In the genomic region with DNA sequence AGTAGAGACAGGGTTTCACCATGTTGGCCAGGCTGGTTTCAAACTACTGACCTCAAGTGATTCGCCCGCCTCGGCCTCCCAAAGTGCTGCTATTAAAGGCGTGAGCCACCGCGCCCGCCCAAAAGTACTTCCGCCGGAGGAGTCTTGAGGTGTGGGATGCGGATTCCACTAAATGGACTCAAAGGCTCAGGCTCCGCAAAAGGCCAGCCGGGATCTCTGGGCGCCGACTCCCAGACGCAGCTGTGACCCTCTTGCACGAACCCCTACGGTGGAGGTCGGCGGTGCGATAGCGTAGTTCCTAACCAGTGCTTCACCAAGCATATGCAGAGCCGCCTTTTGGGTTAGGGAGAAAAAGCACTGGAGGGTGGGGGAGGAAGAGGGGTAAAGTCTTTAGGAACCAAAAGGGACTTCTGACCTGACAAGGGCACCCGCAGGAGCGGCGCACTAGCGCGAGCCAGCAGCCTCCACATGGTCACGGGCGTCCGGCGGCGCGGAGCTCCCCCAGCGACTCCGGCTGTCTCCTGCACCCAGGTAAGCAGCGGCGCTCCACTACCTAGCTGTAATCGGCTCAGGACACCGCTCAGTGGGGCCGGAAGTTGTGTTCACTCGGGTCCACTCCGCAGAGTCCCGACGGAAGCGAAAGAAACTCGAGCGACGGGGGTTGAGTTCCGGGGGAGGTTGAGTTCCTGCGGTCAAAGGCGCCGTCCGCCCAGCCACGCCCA, we compare ENCODE assay signal across 1 cellular context.
TF ChIP-seq lines count a peak whose summit lies in the region.

A gene (minus strand): TSS at position 590 of the 722 bp plus-strand sequence. CDS start 120 bp downstream, at position 470.

TF ChIP-seq in HepG2, 621 proteins besides CTCF, POLR2A, EP300 and RAD21 (continued from another document and continues in another):
- TF ChIP-seq, protein P1, sequence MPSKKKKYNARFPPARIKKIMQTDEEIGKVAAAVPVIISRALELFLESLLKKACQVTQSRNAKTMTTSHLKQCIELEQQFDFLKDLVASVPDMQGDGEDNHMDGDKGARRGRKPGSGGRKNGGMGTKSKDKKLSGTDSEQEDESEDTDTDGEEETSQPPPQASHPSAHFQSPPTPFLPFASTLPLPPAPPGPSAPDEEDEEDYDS (CRISPR knock-in tag; IDR thresholded peaks at IDR 0.05): peak; percentile 40; the same call in 1 of the 2 replicates
- TF ChIP-seq KDM3A (CRISPR knock-in tag; IDR thresholded peaks at IDR 0.05; ENCODE audit: low read depth) (peak; percentile 48; the same call in 1 of the 2 replicates), NFE2 (CRISPR knock-in tag; IDR thresholded peaks at IDR 0.05) (no peak), PAWR (CRISPR knock-in tag; IDR thresholded peaks at IDR 0.05; ENCODE audit: borderline replicate concordance) (no peak), ZNF746 (CRISPR knock-in tag; IDR thresholded peaks at IDR 0.05) (peak; percentile 62; the same call in 1 of the 2 replicates), TSC22D2 (CRISPR knock-in tag; IDR thresholded peaks at IDR 0.05; ENCODE audit: borderline replicate concordance) (peak; percentile 85; the same call in 1 of the 2 replicates), MLLT10 (CRISPR knock-in tag; IDR thresholded peaks at IDR 0.05) (no peak), ZNF263 (CRISPR knock-in tag; IDR thresholded peaks at IDR 0.05) (no peak; the same call in 1 of the 2 replicates), MED8 (CRISPR knock-in tag; IDR thresholded peaks at IDR 0.05; ENCODE audit: insufficient replicate concordance) (peak; percentile 81), ZNF670 (CRISPR knock-in tag; IDR thresholded peaks at IDR 0.05; ENCODE audit: borderline replicate concordance) (no peak), KLF13 (CRISPR knock-in tag; IDR thresholded peaks at IDR 0.05) (0 out of 2 replicates have a peak, but pooled peaks have one; percentile 16), ZNF549 (CRISPR knock-in tag; IDR thresholded peaks at IDR 0.05) (no peak), MAFK (conservative IDR thresholded peaks at IDR 0.05 in 1 of 2, IDR thresholded peaks at IDR 0.05 in 1 of 2; ENCODE audit: low read length in 2 of 2) (no peak), TAF1 (CRISPR knock-in tag; IDR thresholded peaks at IDR 0.05) (peak; percentile 94), ZC3H13 (CRISPR knock-in tag; IDR thresholded peaks at IDR 0.05) (no peak), MXI1 (IDR thresholded peaks at IDR 0.05; ENCODE audit: borderline replicate concordance, low read depth, low read length) (peak; percentile 89; the same call in 2 of the 3 replicates), ARHGAP35 (CRISPR knock-in tag; IDR thresholded peaks at IDR 0.05; ENCODE audit: borderline replicate concordance) (peak; percentile 80; the same call in 1 of the 2 replicates), TCF12 (IDR thresholded peaks at IDR 0.05) (no peak), TCF12 (CRISPR knock-in tag; IDR thresholded peaks at IDR 0.05) (no peak), ZNF33A (CRISPR knock-in tag; IDR thresholded peaks at IDR 0.05; ENCODE audit: borderline replicate concordance) (no peak), SAFB2 (CRISPR knock-in tag; IDR thresholded peaks at IDR 0.05; ENCODE audit: borderline replicate concordance, low read depth) (no peak; the same call in 1 of the 2 replicates), ZNF766 (CRISPR knock-in tag; IDR thresholded peaks at IDR 0.05; ENCODE audit: borderline replicate concordance) (no peak)
- TF ChIP-seq, protein P2, sequence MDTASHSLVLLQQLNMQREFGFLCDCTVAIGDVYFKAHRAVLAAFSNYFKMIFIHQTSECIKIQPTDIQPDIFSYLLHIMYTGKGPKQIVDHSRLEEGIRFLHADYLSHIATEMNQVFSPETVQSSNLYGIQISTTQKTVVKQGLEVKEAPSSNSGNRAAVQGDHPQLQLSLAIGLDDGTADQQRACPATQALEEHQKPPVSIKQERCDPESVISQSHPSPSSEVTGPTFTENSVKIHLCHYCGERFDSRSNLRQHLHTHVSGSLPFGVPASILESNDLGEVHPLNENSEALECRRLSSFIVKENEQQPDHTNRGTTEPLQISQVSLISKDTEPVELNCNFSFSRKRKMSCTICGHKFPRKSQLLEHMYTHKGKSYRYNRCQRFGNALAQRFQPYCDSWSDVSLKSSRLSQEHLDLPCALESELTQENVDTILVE (CRISPR knock-in tag; IDR thresholded peaks at IDR 0.05): peak; percentile 91
- TF ChIP-seq, protein P3, sequence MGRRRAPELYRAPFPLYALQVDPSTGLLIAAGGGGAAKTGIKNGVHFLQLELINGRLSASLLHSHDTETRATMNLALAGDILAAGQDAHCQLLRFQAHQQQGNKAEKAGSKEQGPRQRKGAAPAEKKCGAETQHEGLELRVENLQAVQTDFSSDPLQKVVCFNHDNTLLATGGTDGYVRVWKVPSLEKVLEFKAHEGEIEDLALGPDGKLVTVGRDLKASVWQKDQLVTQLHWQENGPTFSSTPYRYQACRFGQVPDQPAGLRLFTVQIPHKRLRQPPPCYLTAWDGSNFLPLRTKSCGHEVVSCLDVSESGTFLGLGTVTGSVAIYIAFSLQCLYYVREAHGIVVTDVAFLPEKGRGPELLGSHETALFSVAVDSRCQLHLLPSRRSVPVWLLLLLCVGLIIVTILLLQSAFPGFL (CRISPR knock-in tag; IDR thresholded peaks at IDR 0.05): no peak
- TF ChIP-seq, protein P4, sequence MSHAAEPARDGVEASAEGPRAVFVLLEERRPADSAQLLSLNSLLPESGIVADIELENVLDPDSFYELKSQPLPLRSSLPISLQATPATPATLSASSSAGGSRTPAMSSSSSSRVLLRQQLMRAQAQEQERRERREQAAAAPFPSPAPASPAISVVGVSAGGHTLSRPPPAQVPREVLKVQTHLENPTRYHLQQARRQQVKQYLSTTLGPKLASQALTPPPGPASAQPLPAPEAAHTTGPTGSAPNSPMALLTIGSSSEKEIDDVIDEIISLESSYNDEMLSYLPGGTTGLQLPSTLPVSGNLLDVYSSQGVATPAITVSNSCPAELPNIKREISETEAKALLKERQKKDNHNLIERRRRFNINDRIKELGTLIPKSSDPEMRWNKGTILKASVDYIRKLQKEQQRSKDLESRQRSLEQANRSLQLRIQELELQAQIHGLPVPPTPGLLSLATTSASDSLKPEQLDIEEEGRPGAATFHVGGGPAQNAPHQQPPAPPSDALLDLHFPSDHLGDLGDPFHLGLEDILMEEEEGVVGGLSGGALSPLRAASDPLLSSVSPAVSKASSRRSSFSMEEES (CRISPR knock-in tag; IDR thresholded peaks at IDR 0.05): no peak
- TF ChIP-seq, protein P5, sequence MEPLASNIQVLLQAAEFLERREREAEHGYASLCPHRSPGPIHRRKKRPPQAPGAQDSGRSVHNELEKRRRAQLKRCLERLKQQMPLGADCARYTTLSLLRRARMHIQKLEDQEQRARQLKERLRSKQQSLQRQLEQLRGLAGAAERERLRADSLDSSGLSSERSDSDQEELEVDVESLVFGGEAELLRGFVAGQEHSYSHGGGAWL (CRISPR knock-in tag; IDR thresholded peaks at IDR 0.05): peak; percentile 74; the same call in 1 of the 2 replicates
- TF ChIP-seq, protein P6, sequence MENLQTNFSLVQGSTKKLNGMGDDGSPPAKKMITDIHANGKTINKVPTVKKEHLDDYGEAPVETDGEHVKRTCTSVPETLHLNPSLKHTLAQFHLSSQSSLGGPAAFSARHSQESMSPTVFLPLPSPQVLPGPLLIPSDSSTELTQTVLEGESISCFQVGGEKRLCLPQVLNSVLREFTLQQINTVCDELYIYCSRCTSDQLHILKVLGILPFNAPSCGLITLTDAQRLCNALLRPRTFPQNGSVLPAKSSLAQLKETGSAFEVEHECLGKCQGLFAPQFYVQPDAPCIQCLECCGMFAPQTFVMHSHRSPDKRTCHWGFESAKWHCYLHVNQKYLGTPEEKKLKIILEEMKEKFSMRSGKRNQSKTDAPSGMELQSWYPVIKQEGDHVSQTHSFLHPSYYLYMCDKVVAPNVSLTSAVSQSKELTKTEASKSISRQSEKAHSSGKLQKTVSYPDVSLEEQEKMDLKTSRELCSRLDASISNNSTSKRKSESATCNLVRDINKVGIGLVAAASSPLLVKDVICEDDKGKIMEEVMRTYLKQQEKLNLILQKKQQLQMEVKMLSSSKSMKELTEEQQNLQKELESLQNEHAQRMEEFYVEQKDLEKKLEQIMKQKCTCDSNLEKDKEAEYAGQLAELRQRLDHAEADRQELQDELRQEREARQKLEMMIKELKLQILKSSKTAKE (CRISPR knock-in tag; IDR thresholded peaks at IDR 0.05; ENCODE audit: borderline replicate concordance): no peak
- TF ChIP-seq, protein P7, sequence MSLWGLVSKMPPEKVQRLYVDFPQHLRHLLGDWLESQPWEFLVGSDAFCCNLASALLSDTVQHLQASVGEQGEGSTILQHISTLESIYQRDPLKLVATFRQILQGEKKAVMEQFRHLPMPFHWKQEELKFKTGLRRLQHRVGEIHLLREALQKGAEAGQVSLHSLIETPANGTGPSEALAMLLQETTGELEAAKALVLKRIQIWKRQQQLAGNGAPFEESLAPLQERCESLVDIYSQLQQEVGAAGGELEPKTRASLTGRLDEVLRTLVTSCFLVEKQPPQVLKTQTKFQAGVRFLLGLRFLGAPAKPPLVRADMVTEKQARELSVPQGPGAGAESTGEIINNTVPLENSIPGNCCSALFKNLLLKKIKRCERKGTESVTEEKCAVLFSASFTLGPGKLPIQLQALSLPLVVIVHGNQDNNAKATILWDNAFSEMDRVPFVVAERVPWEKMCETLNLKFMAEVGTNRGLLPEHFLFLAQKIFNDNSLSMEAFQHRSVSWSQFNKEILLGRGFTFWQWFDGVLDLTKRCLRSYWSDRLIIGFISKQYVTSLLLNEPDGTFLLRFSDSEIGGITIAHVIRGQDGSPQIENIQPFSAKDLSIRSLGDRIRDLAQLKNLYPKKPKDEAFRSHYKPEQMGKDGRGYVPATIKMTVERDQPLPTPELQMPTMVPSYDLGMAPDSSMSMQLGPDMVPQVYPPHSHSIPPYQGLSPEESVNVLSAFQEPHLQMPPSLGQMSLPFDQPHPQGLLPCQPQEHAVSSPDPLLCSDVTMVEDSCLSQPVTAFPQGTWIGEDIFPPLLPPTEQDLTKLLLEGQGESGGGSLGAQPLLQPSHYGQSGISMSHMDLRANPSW (CRISPR knock-in tag; IDR thresholded peaks at IDR 0.05; ENCODE audit: borderline replicate concordance): no peak
- TF ChIP-seq, protein P8, sequence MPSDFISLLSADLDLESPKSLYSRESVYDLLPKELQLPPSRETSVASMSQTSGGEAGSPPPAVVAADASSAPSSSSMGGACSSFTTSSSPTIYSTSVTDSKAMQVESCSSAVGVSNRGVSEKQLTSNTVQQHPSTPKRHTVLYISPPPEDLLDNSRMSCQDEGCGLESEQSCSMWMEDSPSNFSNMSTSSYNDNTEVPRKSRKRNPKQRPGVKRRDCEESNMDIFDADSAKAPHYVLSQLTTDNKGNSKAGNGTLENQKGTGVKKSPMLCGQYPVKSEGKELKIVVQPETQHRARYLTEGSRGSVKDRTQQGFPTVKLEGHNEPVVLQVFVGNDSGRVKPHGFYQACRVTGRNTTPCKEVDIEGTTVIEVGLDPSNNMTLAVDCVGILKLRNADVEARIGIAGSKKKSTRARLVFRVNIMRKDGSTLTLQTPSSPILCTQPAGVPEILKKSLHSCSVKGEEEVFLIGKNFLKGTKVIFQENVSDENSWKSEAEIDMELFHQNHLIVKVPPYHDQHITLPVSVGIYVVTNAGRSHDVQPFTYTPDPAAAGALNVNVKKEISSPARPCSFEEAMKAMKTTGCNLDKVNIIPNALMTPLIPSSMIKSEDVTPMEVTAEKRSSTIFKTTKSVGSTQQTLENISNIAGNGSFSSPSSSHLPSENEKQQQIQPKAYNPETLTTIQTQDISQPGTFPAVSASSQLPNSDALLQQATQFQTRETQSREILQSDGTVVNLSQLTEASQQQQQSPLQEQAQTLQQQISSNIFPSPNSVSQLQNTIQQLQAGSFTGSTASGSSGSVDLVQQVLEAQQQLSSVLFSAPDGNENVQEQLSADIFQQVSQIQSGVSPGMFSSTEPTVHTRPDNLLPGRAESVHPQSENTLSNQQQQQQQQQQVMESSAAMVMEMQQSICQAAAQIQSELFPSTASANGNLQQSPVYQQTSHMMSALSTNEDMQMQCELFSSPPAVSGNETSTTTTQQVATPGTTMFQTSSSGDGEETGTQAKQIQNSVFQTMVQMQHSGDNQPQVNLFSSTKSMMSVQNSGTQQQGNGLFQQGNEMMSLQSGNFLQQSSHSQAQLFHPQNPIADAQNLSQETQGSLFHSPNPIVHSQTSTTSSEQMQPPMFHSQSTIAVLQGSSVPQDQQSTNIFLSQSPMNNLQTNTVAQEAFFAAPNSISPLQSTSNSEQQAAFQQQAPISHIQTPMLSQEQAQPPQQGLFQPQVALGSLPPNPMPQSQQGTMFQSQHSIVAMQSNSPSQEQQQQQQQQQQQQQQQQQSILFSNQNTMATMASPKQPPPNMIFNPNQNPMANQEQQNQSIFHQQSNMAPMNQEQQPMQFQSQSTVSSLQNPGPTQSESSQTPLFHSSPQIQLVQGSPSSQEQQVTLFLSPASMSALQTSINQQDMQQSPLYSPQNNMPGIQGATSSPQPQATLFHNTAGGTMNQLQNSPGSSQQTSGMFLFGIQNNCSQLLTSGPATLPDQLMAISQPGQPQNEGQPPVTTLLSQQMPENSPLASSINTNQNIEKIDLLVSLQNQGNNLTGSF (CRISPR knock-in tag; IDR thresholded peaks at IDR 0.05): no peak
- TF ChIP-seq, protein P9, sequence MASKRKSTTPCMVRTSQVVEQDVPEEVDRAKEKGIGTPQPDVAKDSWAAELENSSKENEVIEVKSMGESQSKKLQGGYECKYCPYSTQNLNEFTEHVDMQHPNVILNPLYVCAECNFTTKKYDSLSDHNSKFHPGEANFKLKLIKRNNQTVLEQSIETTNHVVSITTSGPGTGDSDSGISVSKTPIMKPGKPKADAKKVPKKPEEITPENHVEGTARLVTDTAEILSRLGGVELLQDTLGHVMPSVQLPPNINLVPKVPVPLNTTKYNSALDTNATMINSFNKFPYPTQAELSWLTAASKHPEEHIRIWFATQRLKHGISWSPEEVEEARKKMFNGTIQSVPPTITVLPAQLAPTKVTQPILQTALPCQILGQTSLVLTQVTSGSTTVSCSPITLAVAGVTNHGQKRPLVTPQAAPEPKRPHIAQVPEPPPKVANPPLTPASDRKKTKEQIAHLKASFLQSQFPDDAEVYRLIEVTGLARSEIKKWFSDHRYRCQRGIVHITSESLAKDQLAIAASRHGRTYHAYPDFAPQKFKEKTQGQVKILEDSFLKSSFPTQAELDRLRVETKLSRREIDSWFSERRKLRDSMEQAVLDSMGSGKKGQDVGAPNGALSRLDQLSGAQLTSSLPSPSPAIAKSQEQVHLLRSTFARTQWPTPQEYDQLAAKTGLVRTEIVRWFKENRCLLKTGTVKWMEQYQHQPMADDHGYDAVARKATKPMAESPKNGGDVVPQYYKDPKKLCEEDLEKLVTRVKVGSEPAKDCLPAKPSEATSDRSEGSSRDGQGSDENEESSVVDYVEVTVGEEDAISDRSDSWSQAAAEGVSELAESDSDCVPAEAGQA (IDR thresholded peaks at IDR 0.05; ENCODE audit: low read depth): peak; percentile 82
- TF ChIP-seq, protein P9 (CRISPR knock-in tag; IDR thresholded peaks at IDR 0.05; ENCODE audit: borderline replicate concordance): no peak
